Comparison of ENCODE assay signal across 19 cellular contexts in genomic region chr16:82991435-82991834, GRCh38.
DNase-seq lines count a peak whose midpoint lies in the region; ATAC-seq, FAIRE-seq and TF ChIP-seq lines count a peak whose summit lies in the region.
"Had no signal": no experiment of that assay in that cellular context is flagged by ENCODE, and none has a peak within 500 bp of the region (broad histone marks: within the 10 kb centered on the region; RNA-seq: fewer than 3 reads in every experiment).

No MANE protein-coding gene starts in this region.

- H3K9me3 ChIP-seq in colonic mucosa (no peaks in the 10 kb centered on the region), mucosa of descending colon (no peaks in the 10 kb centered on the region), small intestine (ENCODE audit: control insufficient read depth, low read depth) (no peaks in the 10 kb centered on the region), stomach (no peaks in the 10 kb centered on the region)

- peak; percentile 82 for ATAC-seq in mucosa of descending colon
- ATAC-seq in GM21423 (IDR thresholded peaks at IDR 0.05; ENCODE audit: unreplicated experiment), result no peak
- no peak for ATAC-seq in GM21515 (IDR thresholded peaks at IDR 0.05; ENCODE audit: unreplicated experiment)

- H3K36me3 ChIP-seq in colonic mucosa (no peaks in the 10 kb centered on the region), mucosa of descending colon (ENCODE audit: low read depth) (no peaks in the 10 kb centered on the region), small intestine (ENCODE audit: control insufficient read depth in 2 of 2, insufficient read depth in 2 of 2, low read length in 2 of 2) (no peaks in the 10 kb centered on the region), stomach (no peaks in the 10 kb centered on the region)

- DNase-seq in colonic mucosa, result peak; percentile 55
- peak in 1 of 3 donors; percentile 65 for DNase-seq in mucosa of descending colon
- peak; percentile 94 for DNase-seq in small intestine
- no peak for DNase-seq in stomach
- DNase-seq: C1 segment of cervical spinal cord; Calu3; CD4-positive, alpha-beta memory T cell; COR-L47; DMS53; DMS79 treated with DMSO at 0.1 percent for 48 hours; GF-D8; GM23248; H7; HCEC 1CT had no signal

- intact Hi-C loops in colonic mucosa (cut with DNase I) (no loop called here), mucosa of descending colon (cut with DNase I, micrococcal nuclease) (loop anchor here in 1 of 2 donors (10.0 kb wide), 1 partner anchor 207 kb away; no protein-coding TSS in a partner anchor), stomach (cut with DNase I; ENCODE audit: low total_unique reads) (no loop called here)

- TF ChIP-seq CTCF in colonic mucosa (IDR thresholded peaks at IDR 0.05), result no peak
- no peak for TF ChIP-seq CTCF in mucosa of descending colon (IDR thresholded peaks at IDR 0.05)
- no peak for TF ChIP-seq CTCF in stomach (IDR thresholded peaks at IDR 0.05)

- TF ChIP-seq EP300 in stomach (IDR thresholded peaks at IDR 0.05), result no peak

- H3K4me1 ChIP-seq in colonic mucosa (peaks cover 2% of the 10 kb centered on the region), mucosa of descending colon (ENCODE audit: low read depth) (peaks cover 3% of the 10 kb centered on the region), small intestine (ENCODE audit: control insufficient read depth in 2 of 2, insufficient read depth in 1 of 2, low read depth in 1 of 2, low read length in 1 of 2) (peaks cover 2 to 13% of the 10 kb centered on the region in 2 donors), stomach (peaks cover 0 to 6% (median 0%) of the 10 kb centered on the region in 4 donors)

- H3K27me3 ChIP-seq in colonic mucosa (no peaks in the 10 kb centered on the region), small intestine (ENCODE audit: control insufficient read depth in 2 of 2, insufficient read depth in 2 of 2, low read length in 2 of 2) (no peaks in the 10 kb centered on the region), stomach (no peaks in the 10 kb centered on the region)

- H3K4me3 ChIP-seq in colonic mucosa, result no peak overlapping the region
- no peak overlapping the region for H3K4me3 ChIP-seq in mucosa of descending colon
- H3K4me3 ChIP-seq in small intestine (ENCODE audit: low read depth in 1 of 2, low read length in 2 of 2), result no peak overlapping the region
- H3K4me3 ChIP-seq in stomach, result no peak overlapping the region
- H3K4me3 ChIP-seq: GM23248 had no signal

- H3K9ac ChIP-seq in colonic mucosa (ENCODE audit: low read depth in 2 of 2, low read length in 2 of 2), result no peak overlapping the region
- H3K9ac ChIP-seq: GM23248 had no signal

- WGBS in small intestine, 3 donors, result 19 to 61% (median 27%) methylated on average over 4 of the region's 4 CpGs
- WGBS in stomach, 5 donors, result 78 to 88% (median 80%) methylated on average over 4 of the region's 4 CpGs

- no peak for FAIRE-seq in small intestine (lab: Jason Lieb, UNC)
- FAIRE-seq: GM12891, GM18507, H1 had no signal

- H3K27ac ChIP-seq in colonic mucosa (peak overlapping the region; percentile 68), small intestine (ENCODE audit: low read depth in 1 of 2, low read length in 1 of 2) (no peak overlapping the region), stomach (no peak overlapping the region)
- H3K27ac ChIP-seq: GM23248 had no signal

- no peak for TF ChIP-seq POLR2A in stomach (IDR thresholded peaks at IDR 0.05)
